ENCODE assay signal across 24 cellular contexts in genomic region chr4:26950446-26950845, GRCh38.
"Had no signal": no experiment of that assay in that cellular context is flagged by ENCODE, and none has a peak within 500 bp of the region (broad histone marks: within the 10 kb centered on the region; RNA-seq: fewer than 3 reads in every experiment).

No MANE protein-coding gene starts in this region.

- H3K27ac ChIP-seq: colonic mucosa, coronary artery, dorsolateral prefrontal cortex, epithelial cell of prostate, esophagus muscularis mucosa, esophagus squamous epithelium, foreskin keratinocyte, gastrocnemius medialis, gastroesophageal sphincter, heart left ventricle, heart right ventricle had no signal

- H3K4me1 ChIP-seq: colonic mucosa, esophagus muscularis mucosa, esophagus squamous epithelium, foreskin keratinocyte, gastrocnemius medialis, gastroesophageal sphincter had no signal

- H3K9me3 ChIP-seq: colonic mucosa, esophagus muscularis mucosa, esophagus squamous epithelium, gastrocnemius medialis had no signal

- ATAC-seq: effector memory CD8-positive, alpha-beta T cell; esophagus mucosa; foreskin keratinocyte; gastrocnemius medialis; gastroesophageal sphincter; heart left ventricle; heart right ventricle had no signal

- H3K36me3 ChIP-seq: colonic mucosa, esophagus muscularis mucosa, esophagus squamous epithelium, gastrocnemius medialis, gastroesophageal sphincter, heart left ventricle, heart right ventricle had no signal

- H3K4me3 ChIP-seq: colonic mucosa, coronary artery, dorsolateral prefrontal cortex, esophagus muscularis mucosa, esophagus squamous epithelium, gastrocnemius medialis, gastroesophageal sphincter, heart left ventricle, heart right ventricle had no signal

- DNase-seq: colonic mucosa; cortex of kidney; dermis blood vessel endothelial cell; dorsolateral prefrontal cortex; effector CD4-positive, alpha-beta T cell; effector CD8-positive, alpha-beta T cell; effector memory CD4-positive, alpha-beta T cell; effector memory CD8-positive, alpha-beta T cell; endodermal cell; erythroblast; esophagus squamous epithelium; foreskin fibroblast; foreskin keratinocyte; foreskin melanocyte; gastrocnemius medialis; glutamatergic neuron; heart left ventricle; heart right ventricle had no signal

- FAIRE-seq: endothelial cell of umbilical vein had no signal

- H3K27me3 ChIP-seq: colonic mucosa, dorsolateral prefrontal cortex, esophagus muscularis mucosa, esophagus squamous epithelium, foreskin keratinocyte, gastrocnemius medialis, gastroesophageal sphincter, heart left ventricle, heart right ventricle had no signal
